8 cellular contexts compared by ENCODE assay signal in genomic region chr18:79405781-79406575, GRCh38. TPM values are rescaled to one million over a fixed set of nuclear protein-coding genes. Genes with fewer than 3 reads are reported as not detected.
DNase-seq lines count a peak whose midpoint lies in the region; ATAC-seq and TF ChIP-seq lines count a peak whose summit lies in the region.

No MANE protein-coding gene starts in this region.

- no peaks in the 10 kb centered on the region for H3K27me3 ChIP-seq in CD4-positive, alpha-beta T cell (ENCODE audit: control insufficient read depth, insufficient read depth, low read length)
- H3K27me3 ChIP-seq in layer of hippocampus (ENCODE audit: control insufficient read depth, insufficient read depth, low read length) = no peaks in the 10 kb centered on the region

- POLR2A ChIA-PET in CD4-positive, alpha-beta T cell (lab: Charles Lee) = interaction anchor here (0.9 to 4.2 kb wide), 12 partner anchors 9 to 628 kb away, joined by 3 to 51 read pairs (median 4); partner anchors contain the start of gene NFATC1

- peak overlapping the region; percentile 96 for H3K27ac Mint-ChIP-seq in CD4-positive, alpha-beta T cell
- peak overlapping the region; percentile 90 for H3K27ac Mint-ChIP-seq in activated T-cell treated with anti-CD3 and anti-CD28 coated beads, Interleukin-2, amount 50 U/mL, for 72 hours

- peak; percentile 16 for TF ChIP-seq CTCF in CD4-positive, alpha-beta T cell (IDR thresholded peaks at IDR 0.05)

- ATAC-seq in CD4-positive, alpha-beta T cell (ENCODE audit: poor library complexity) = peak; percentile 76
- peak; percentile 70 for ATAC-seq in GM21515 (IDR thresholded peaks at IDR 0.05; ENCODE audit: unreplicated experiment)
- peak; percentile 84 to 85 for ATAC-seq in activated T-cell treated with anti-CD3 and anti-CD28 coated beads, Interleukin-2, amount 50 U/mL, for 72 hours (replicated peaks in 1 of 2)

- intact Hi-C loops in CD4-positive, alpha-beta T cell (cut with DNase I, micrococcal nuclease) = loop anchor here (5.0 to 10.0 kb wide), 2 partner anchors 36 to 629 kb away; partner anchors contain the start of gene RBFA (in 1 of the 2)

- peaks cover 48% of the 10 kb centered on the region for H3K36me3 Mint-ChIP-seq in CD4-positive, alpha-beta T cell (ENCODE audit: low read depth)
- peaks cover 6 to 18% of the 10 kb centered on the region in 2 donors for H3K36me3 Mint-ChIP-seq in activated T-cell treated with anti-CD3 and anti-CD28 coated beads, Interleukin-2, amount 50 U/mL, for 72 hours (ENCODE audit: insufficient read depth in 2 of 2)

- H3K4me1 Mint-ChIP-seq in CD4-positive, alpha-beta T cell (ENCODE audit: low read depth) = peaks cover 56% of the 10 kb centered on the region
- peaks cover 65% of the 10 kb centered on the region for H3K4me1 Mint-ChIP-seq in activated T-cell treated with anti-CD3 and anti-CD28 coated beads, Interleukin-2, amount 50 U/mL, for 72 hours (ENCODE audit: low read depth)

- no peaks in the 10 kb centered on the region for H3K9me3 ChIP-seq in CD4-positive, alpha-beta T cell (ENCODE audit: control insufficient read depth, low read length)

- peak; percentile 78 to 94 (median 82) for DNase-seq in CD4-positive, alpha-beta T cell
- DNase-seq in MV-4-11 (lab: John Stamatoyannopoulos, UW) = peak; percentile 86
- peak; percentile 89 to 90 for DNase-seq in activated T-cell treated with anti-CD3 and anti-CD28 coated beads, Interleukin-2, amount 50 U/mL, for 72 hours
- peak; percentile 71 for DNase-seq in stimulated activated CD8-positive, alpha-beta memory T cell treated with anti-CD3 and anti-CD28 coated beads, Interleukin-15, amount 100 ng/mL, for 1 hour (ENCODE audit: low read depth)
- no peak for DNase-seq in superior temporal gyrus (ENCODE audit: extremely low spot score)
- DNase-seq in NCI-H69 (lab: John Stamatoyannopoulos, UW) = no peak

- H3K4me3 Mint-ChIP-seq in CD4-positive, alpha-beta T cell = peak overlapping the region; percentile 90
- H3K4me3 Mint-ChIP-seq in activated T-cell treated with anti-CD3 and anti-CD28 coated beads, Interleukin-2, amount 50 U/mL, for 72 hours = peak overlapping the region; percentile 93 to 98

- peak overlapping the region; percentile 92 for H3K27ac ChIP-seq in CD4-positive, alpha-beta T cell (ENCODE audit: low read depth, low read length)
- peak overlapping the region; percentile 62 for H3K27ac ChIP-seq in layer of hippocampus (ENCODE audit: low read depth, low read length)

- no peaks in the 10 kb centered on the region for H3K27me3 Mint-ChIP-seq in CD4-positive, alpha-beta T cell
- no peaks in the 10 kb centered on the region for H3K27me3 Mint-ChIP-seq in activated T-cell treated with anti-CD3 and anti-CD28 coated beads, Interleukin-2, amount 50 U/mL, for 72 hours (ENCODE audit: low read depth)

- H3K9me3 Mint-ChIP-seq in CD4-positive, alpha-beta T cell = no peaks in the 10 kb centered on the region
- no peaks in the 10 kb centered on the region for H3K9me3 Mint-ChIP-seq in activated T-cell treated with anti-CD3 and anti-CD28 coated beads, Interleukin-2, amount 50 U/mL, for 72 hours

- CTCF ChIA-PET in CD4-positive, alpha-beta T cell (lab: Charles Lee) = interaction anchor here (0.8 to 1.9 kb wide), 6 partner anchors 9 to 118 kb away, joined by 3 to 18 read pairs (median 6); partner anchors contain the start of gene NFATC1

RNA-seq across cellular contexts. Expression of gene NFATC1, which starts 10.2 kb away (rescaled TPM):
- total RNA-seq in CD4-positive, alpha-beta T cell = 100 to 1,000 TPM; 107 to 113 TPM
- total RNA-seq in activated T-cell treated with anti-CD3 and anti-CD28 coated beads, Interleukin-2, amount 50 U/mL, for 72 hours = 10 to 100 TPM; 70.4 to 86.0 TPM

Comparison
In these comparisons a context has a peak if more than half of its experiments do, and no peak if none do; other contexts are left out.
1. DNase-seq: peak in CD4-positive, alpha-beta T cell (10 of 10), MV-4-11 (single experiment), activated T-cell treated with anti-CD3 and anti-CD28 coated beads, Interleukin-2, amount 50 U/mL, for 72 hours (2 of 2) and stimulated activated CD8-positive, alpha-beta memory T cell treated with anti-CD3 and anti-CD28 coated beads, Interleukin-15, amount 100 ng/mL, for 1 hour (single experiment); none in superior temporal gyrus (single experiment) and NCI-H69 (single experiment).
2. Peak in every context shown above with its lines, with median percentiles within 50 percentile points of each other: ATAC-seq.